ENCODE assay signal across 11 cellular contexts in genomic region chr7:22694597-22695207, GRCh38. TPM values are rescaled to one million over a fixed set of nuclear protein-coding genes. Genes with fewer than 3 reads are reported as not detected.
DNase-seq lines count a peak whose midpoint lies in the region; ATAC-seq lines count a peak whose summit lies in the region.
"Had no signal": no experiment of that assay in that cellular context is flagged by ENCODE, and none has a peak within 500 bp of the region (broad histone marks: within the 10 kb centered on the region; RNA-seq: fewer than 3 reads in every experiment).

No MANE protein-coding gene starts in this region.

- ATAC-seq in GM19397 (IDR thresholded peaks at IDR 0.05; ENCODE audit: unreplicated experiment) (peak; percentile 34), HG03135 (IDR thresholded peaks at IDR 0.05; ENCODE audit: unreplicated experiment) (peak; percentile 74)

- DNase-seq in CD1c-positive myeloid dendritic cell (ENCODE audit: extremely low spot score) (peak; percentile 27), globus pallidus (ENCODE audit: low spot score) (no peak), HPDE6-E6E7 (ENCODE audit: extremely low spot score) (no peak), mucosa of gallbladder (ENCODE audit: low spot score) (no peak), activated gamma-delta T cell (lab: John Stamatoyannopoulos, UW) (no peak)
- no peak for DNase-seq in activated T-helper 1 cell treated with anti-CD3 and anti-CD28 coated beads, Interleukin-12 subunit alpha, Interleukin-12 subunit beta, Interleukin-2, Interleukin-4 antibody, amounts not matched to agents 30 ng/mL and 10 ng/mL and 1 ng/mL, durations not matched to agents 14 hours and 24 hours and 36 hours (ENCODE audit: low spot score)
- DNase-seq: NCI-H187 treated with DMSO at 0.1 percent for 48 hours had no signal

- H3K4me1 Mint-ChIP-seq in activated T-helper 1 cell treated with anti-CD3 and anti-CD28 coated beads, Interleukin-12 subunit alpha, Interleukin-12 subunit beta, Interleukin-2, Interleukin-4 antibody, amounts not matched to agents 30 ng/mL and 10 ng/mL and 1 ng/mL, durations not matched to agents 14 hours and 24 hours and 36 hours (ENCODE audit: low read depth) = peaks cover 65% of the 10 kb centered on the region

- peaks cover 3% of the 10 kb centered on the region for H3K9me3 Mint-ChIP-seq in activated T-helper 1 cell treated with anti-CD3 and anti-CD28 coated beads, Interleukin-12 subunit alpha, Interleukin-12 subunit beta, Interleukin-2, Interleukin-4 antibody, amounts not matched to agents 30 ng/mL and 10 ng/mL and 1 ng/mL, durations not matched to agents 14 hours and 24 hours and 36 hours

- H3K27me3 Mint-ChIP-seq in activated T-helper 1 cell treated with anti-CD3 and anti-CD28 coated beads, Interleukin-12 subunit alpha, Interleukin-12 subunit beta, Interleukin-2, Interleukin-4 antibody, amounts not matched to agents 30 ng/mL and 10 ng/mL and 1 ng/mL, durations not matched to agents 14 hours and 24 hours and 36 hours (ENCODE audit: insufficient read depth) = peaks cover 19% of the 10 kb centered on the region

- intact Hi-C loops in activated T-helper 1 cell treated with anti-CD3 and anti-CD28 coated beads, Interleukin-12 subunit alpha, Interleukin-12 subunit beta, Interleukin-2, Interleukin-4 antibody, amounts not matched to agents 30 ng/mL and 10 ng/mL and 1 ng/mL, durations not matched to agents 14 hours and 24 hours and 36 hours (cut with micrococcal nuclease) = loop anchor here (1.0 kb wide), 3 partner anchors 17 to 54 kb away; no protein-coding TSS in a partner anchor

- peak overlapping the region; percentile 40 for H3K4me3 Mint-ChIP-seq in activated T-helper 1 cell treated with anti-CD3 and anti-CD28 coated beads, Interleukin-12 subunit alpha, Interleukin-12 subunit beta, Interleukin-2, Interleukin-4 antibody, amounts not matched to agents 30 ng/mL and 10 ng/mL and 1 ng/mL, durations not matched to agents 14 hours and 24 hours and 36 hours

- peaks cover 7% of the 10 kb centered on the region for H3K36me3 Mint-ChIP-seq in activated T-helper 1 cell treated with anti-CD3 and anti-CD28 coated beads, Interleukin-12 subunit alpha, Interleukin-12 subunit beta, Interleukin-2, Interleukin-4 antibody, amounts not matched to agents 30 ng/mL and 10 ng/mL and 1 ng/mL, durations not matched to agents 14 hours and 24 hours and 36 hours (ENCODE audit: low read depth)

- no peak overlapping the region for H3K27ac Mint-ChIP-seq in activated T-helper 1 cell treated with anti-CD3 and anti-CD28 coated beads, Interleukin-12 subunit alpha, Interleukin-12 subunit beta, Interleukin-2, Interleukin-4 antibody, amounts not matched to agents 30 ng/mL and 10 ng/mL and 1 ng/mL, durations not matched to agents 14 hours and 24 hours and 36 hours

RNA-seq across cellular contexts. Expression of gene IL6, which starts 32.3 kb away (rescaled TPM):
- 0.32 and 0.54 TPM in 2 replicates for total RNA-seq in activated T-helper 1 cell treated with anti-CD3 and anti-CD28 coated beads, Interleukin-12 subunit alpha, Interleukin-12 subunit beta, Interleukin-2, Interleukin-4 antibody, amounts not matched to agents 30 ng/mL and 10 ng/mL and 1 ng/mL, durations not matched to agents 14 hours and 24 hours and 36 hours
- total RNA-seq in mucosa of gallbladder = 0.52 TPM
- total RNA-seq: frontal cortex; T-helper 2 cell treated with Interferon-gamma antibody and Interleukin-4, amounts not matched to agents 100 ng/mL and 5 ng/mL, for 36 hours had no signal
